In the genomic region with DNA sequence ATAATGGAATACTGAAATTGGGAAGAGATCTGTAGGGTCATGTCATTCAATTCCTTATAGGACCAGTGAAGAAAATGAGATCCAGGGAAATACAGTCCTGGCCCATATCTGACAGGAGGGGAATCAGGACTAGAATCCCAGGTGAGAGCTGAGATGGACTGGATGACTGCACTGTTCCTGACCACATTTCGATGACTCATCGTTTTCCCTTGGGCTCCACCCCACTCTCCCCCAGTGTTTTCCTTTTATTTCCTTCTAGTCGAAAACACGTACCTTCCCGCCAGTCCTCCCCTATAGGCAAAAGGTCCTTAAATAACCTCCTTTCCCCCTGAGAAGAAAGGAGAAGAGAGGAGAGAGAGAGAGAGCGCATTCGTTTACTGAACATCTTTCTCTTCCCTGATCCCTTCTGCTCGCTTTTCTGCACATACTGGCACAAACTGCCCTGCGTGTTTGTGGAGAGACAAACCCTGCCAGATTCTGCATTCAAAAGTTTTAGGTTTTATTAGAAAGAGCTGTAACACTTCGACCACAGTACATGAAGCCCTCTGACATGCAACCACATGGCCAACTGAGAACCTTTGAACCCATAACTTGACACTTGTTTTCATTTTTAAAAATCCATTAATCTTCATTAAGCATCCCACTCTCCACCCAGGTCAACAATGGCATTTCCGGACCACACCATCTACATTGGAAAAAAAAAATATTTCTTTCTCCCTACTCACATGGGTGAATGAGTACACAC, we compare ENCODE assay signal across 1 cellular context.
TF ChIP-seq lines count a peak whose summit lies in the region.

No MANE protein-coding gene starts in this region.

TF ChIP-seq in H1, 55 proteins besides CTCF, POLR2A, EP300 and RAD21:
- no peak for TF ChIP-seq SP4 (IDR thresholded peaks at IDR 0.05; ENCODE audit: low read length)
- no peak for TF ChIP-seq CHD2 (IDR thresholded peaks at IDR 0.05; ENCODE audit: low read length)
- peak; percentile 70; the same call in 1 of the 2 replicates for TF ChIP-seq BACH1 (IDR thresholded peaks at IDR 0.05; ENCODE audit: low read length)
- no peak for TF ChIP-seq GABPA (IDR thresholded peaks at IDR 0.05; ENCODE audit: borderline replicate concordance, insufficient read depth, low read length)
- no peak for TF ChIP-seq KDM4A (IDR thresholded peaks at IDR 0.05; ENCODE audit: low read depth, low read length, severe bottlenecking)
- no peak for TF ChIP-seq SRF (IDR thresholded peaks at IDR 0.05; ENCODE audit: low read depth, low read length)
- no peak for TF ChIP-seq NANOG (IDR thresholded peaks at IDR 0.05; ENCODE audit: insufficient read depth, low read depth, low read length, poor library complexity, severe bottlenecking)
- peak; percentile 98 for TF ChIP-seq MAFK (IDR thresholded peaks at IDR 0.05; ENCODE audit: low read depth, low read length)
- no peak for TF ChIP-seq CEBPB (IDR thresholded peaks at IDR 0.05; ENCODE audit: low read depth, low read length)
- TF ChIP-seq SIRT6 (IDR thresholded peaks at IDR 0.05; ENCODE audit: low read length), result no peak
TF ChIP-seq in H1: peak in this region for 2.
